Comparison of ENCODE assay signal across 8 cellular contexts in genomic region chr4:98794565-98795205, GRCh38.
DNase-seq lines count a peak whose midpoint lies in the region; ATAC-seq, FAIRE-seq and TF ChIP-seq lines count a peak whose summit lies in the region.

No MANE protein-coding gene starts in this region.

- WGBS in prostate gland = 86% methylated on average over 3 of the region's 3 CpGs

- no peaks in the 10 kb centered on the region for H4K20me1 ChIP-seq in keratinocyte (ENCODE audit: control insufficient read depth, extremely low read depth, insufficient read depth, low read length)

- no peak overlapping the region for H3K9ac ChIP-seq in keratinocyte (ENCODE audit: control insufficient read depth, extremely low read depth, insufficient read depth, low read length)

- peak; percentile 53 for DNase-seq in activated T-cell treated with anti-CD3 and anti-CD28 coated beads for 24 hours (ENCODE audit: low read depth)
- no peak for DNase-seq in activated T-cell treated with anti-CD3 and anti-CD28 coated beads for 4 hours
- DNase-seq in activated T-helper 9 cell treated with anti-CD3 and anti-CD28 coated beads, Interleukin-2, amount 50 U/mL, for 16 hours (ENCODE audit: low read depth) = peak; percentile 25
- peak; percentile 72 for DNase-seq in keratinocyte (ENCODE audit: low read depth, low spot score)
- DNase-seq in stimulated activated CD8-positive, alpha-beta memory T cell treated with anti-CD3 and anti-CD28 coated beads, Interleukin-7, amount 100 ng/mL, for 48 hours (ENCODE audit: extremely low read depth in 1 of 2, low read depth in 1 of 2) = peak; percentile 14 to 42
- DNase-seq in prostate gland (ENCODE audit: low spot score) = no peak

- dilution Hi-C loops in keratinocyte (cut with MboI; ENCODE audit: extremely low pct_ligation_motif_present, low sequenced_read_pairs) = no loop called here

- TF ChIP-seq CTCF in keratinocyte (optimal IDR thresholded peaks at IDR 0.05 in 1 of 3, IDR thresholded peaks at IDR 0.05 in 1 of 3, conservative IDR thresholded peaks at IDR 0.05 in 1 of 3; ENCODE audit: extremely low read depth in 1 of 3, insufficient read depth in 2 of 3, low read length in 3 of 3) = no peak
- no peak for TF ChIP-seq CTCF in prostate gland (IDR thresholded peaks at IDR 0.05)

- no peak for TF ChIP-seq POLR2A in prostate gland (IDR thresholded peaks at IDR 0.05)

- intact Hi-C loops in prostate gland (cut with DNase I) = no loop called here

- H3K9me3 ChIP-seq in keratinocyte (ENCODE audit: control insufficient read depth, low read depth, low read length) = no peaks in the 10 kb centered on the region
- H3K9me3 ChIP-seq in prostate gland = no peaks in the 10 kb centered on the region

- FAIRE-seq in keratinocyte (lab: Jason Lieb, UNC) = peak; percentile 99

- H3K4me3 ChIP-seq in keratinocyte (ENCODE audit: control insufficient read depth in 2 of 3, extremely low read depth in 1 of 3, insufficient read depth in 2 of 3, low read depth in 1 of 3, low read length in 3 of 3) (no peak overlapping the region), prostate gland (no peak overlapping the region)

- H3K36me3 ChIP-seq in keratinocyte (ENCODE audit: control insufficient read depth in 2 of 2, extremely low read depth in 1 of 2, insufficient read depth in 2 of 2, low read length in 2 of 2) (no peaks in the 10 kb centered on the region), prostate gland (no peaks in the 10 kb centered on the region)

- H2AFZ ChIP-seq in keratinocyte (ENCODE audit: control insufficient read depth, low read length) = peak overlapping the region; percentile 21

- H3K79me2 ChIP-seq in keratinocyte (ENCODE audit: control insufficient read depth, insufficient read depth, low read length) = no peaks in the 10 kb centered on the region

- ATAC-seq in GM21619 (IDR thresholded peaks at IDR 0.05; ENCODE audit: unreplicated experiment) (no peak), HG03521 (IDR thresholded peaks at IDR 0.05; ENCODE audit: unreplicated experiment) (no peak)

- H3K9me1 ChIP-seq in keratinocyte (ENCODE audit: control insufficient read depth, extremely low read depth, insufficient read depth, low read length) = no peaks in the 10 kb centered on the region

- peak overlapping the region; percentile 67 for H3K4me2 ChIP-seq in keratinocyte (ENCODE audit: control insufficient read depth, extremely low read depth, insufficient read depth, low read depth, low read length)

- H3K27me3 ChIP-seq in keratinocyte (ENCODE audit: control insufficient read depth, extremely low read depth, insufficient read depth, low read length) = no peaks in the 10 kb centered on the region
- no peaks in the 10 kb centered on the region for H3K27me3 ChIP-seq in prostate gland (replicated peaks; ENCODE audit: insufficient read depth)

- H3K27ac ChIP-seq in keratinocyte (ENCODE audit: control insufficient read depth, insufficient read depth, low read length) (peak overlapping the region; percentile 75), prostate gland (no peak overlapping the region)

- H3K4me1 ChIP-seq in keratinocyte (ENCODE audit: control insufficient read depth, extremely low read depth, insufficient read depth, low read length) (peaks cover 23% of the 10 kb centered on the region), prostate gland (replicated peaks) (no peaks in the 10 kb centered on the region)

Comparison
In these comparisons a context has a peak if more than half of its experiments do, and no peak if none do; other contexts are left out.
1. DNase-seq: peak in activated T-cell treated with anti-CD3 and anti-CD28 coated beads for 24 hours (single experiment), activated T-helper 9 cell treated with anti-CD3 and anti-CD28 coated beads, Interleukin-2, amount 50 U/mL, for 16 hours (single experiment), keratinocyte (single experiment) and stimulated activated CD8-positive, alpha-beta memory T cell treated with anti-CD3 and anti-CD28 coated beads, Interleukin-7, amount 100 ng/mL, for 48 hours (2 of 2); none in activated T-cell treated with anti-CD3 and anti-CD28 coated beads for 4 hours (single experiment) and prostate gland (single experiment).